1 cellular context compared by ENCODE assay signal in genomic region chr1:161458174-161458775, GRCh38.
TF ChIP-seq lines count a peak whose summit lies in the region.

No MANE protein-coding gene starts in this region.

TF ChIP-seq in HEK293, 187 proteins besides CTCF, POLR2A, EP300 and RAD21 (continued from another document):
- TF ChIP-seq, protein P1, sequence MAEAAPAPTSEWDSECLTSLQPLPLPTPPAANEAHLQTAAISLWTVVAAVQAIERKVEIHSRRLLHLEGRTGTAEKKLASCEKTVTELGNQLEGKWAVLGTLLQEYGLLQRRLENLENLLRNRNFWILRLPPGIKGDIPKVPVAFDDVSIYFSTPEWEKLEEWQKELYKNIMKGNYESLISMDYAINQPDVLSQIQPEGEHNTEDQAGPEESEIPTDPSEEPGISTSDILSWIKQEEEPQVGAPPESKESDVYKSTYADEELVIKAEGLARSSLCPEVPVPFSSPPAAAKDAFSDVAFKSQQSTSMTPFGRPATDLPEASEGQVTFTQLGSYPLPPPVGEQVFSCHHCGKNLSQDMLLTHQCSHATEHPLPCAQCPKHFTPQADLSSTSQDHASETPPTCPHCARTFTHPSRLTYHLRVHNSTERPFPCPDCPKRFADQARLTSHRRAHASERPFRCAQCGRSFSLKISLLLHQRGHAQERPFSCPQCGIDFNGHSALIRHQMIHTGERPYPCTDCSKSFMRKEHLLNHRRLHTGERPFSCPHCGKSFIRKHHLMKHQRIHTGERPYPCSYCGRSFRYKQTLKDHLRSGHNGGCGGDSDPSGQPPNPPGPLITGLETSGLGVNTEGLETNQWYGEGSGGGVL (tag by site-specific recombination; IDR thresholded peaks at IDR 0.05) = peak; percentile 54
- TF ChIP-seq ZNF366 (tag by site-specific recombination; conservative IDR thresholded peaks at IDR 0.05) = 0 out of 2 replicates have a peak, but pooled peaks have one; percentile 18
- TF ChIP-seq ZNF596 (tag by site-specific recombination; IDR thresholded peaks at IDR 0.05) = peak; percentile 76
